Comparison of ENCODE assay signal across 16 cellular contexts in genomic region chr17:36652716-36653115, GRCh38.
"Had no signal": no experiment of that assay in that cellular context is flagged by ENCODE, and none has a peak within 500 bp of the region (broad histone marks: within the 10 kb centered on the region; RNA-seq: fewer than 3 reads in every experiment).

No MANE protein-coding gene starts in this region.

- H3K36me3 Mint-ChIP-seq: activated CD4-positive, alpha-beta memory T cell treated with anti-CD3 and anti-CD28 coated beads for 36 hours; natural killer cell; stimulated activated naive B cell treated with anti-CD40 and anti-IgM and Interleukin-4, amounts not matched to agents 10 μg/mL and 1 μg/mL and 100 μg/mL, for 72 hours had no signal

- ATAC-seq: activated naive CD8-positive, alpha-beta T cell treated with anti-CD3 and anti-CD28 coated beads, Interleukin-2, amount 50 U/mL, for 24 hours; left lobe of liver; natural killer cell; right lobe of liver; stimulated activated naive B cell treated with anti-CD40 and anti-IgM and Interleukin-4, amounts not matched to agents 10 μg/mL and 1 μg/mL and 100 μg/mL, for 72 hours had no signal

- H3K9me3 ChIP-seq: right lobe of liver, spleen had no signal

- DNase-seq: activated CD4-positive, alpha-beta memory T cell treated with anti-CD3 and anti-CD28 coated beads for 36 hours; activated CD4-positive, alpha-beta T cell treated with anti-CD3 and anti-CD28 coated beads for 1 hour; activated naive CD4-positive, alpha-beta T cell treated with Interleukin-2 at 50 U/mL for 16 hours; activated naive CD8-positive, alpha-beta T cell treated with anti-CD3 and anti-CD28 coated beads, Interleukin-2, amount 50 U/mL, for 24 hours; caudate nucleus; cortex of kidney; effector CD8-positive, alpha-beta T cell; glutamatergic neuron; natural killer cell; right lobe of liver; spleen; stimulated activated CD4-positive, alpha-beta T cell treated with anti-CD3 and anti-CD28 coated beads, Interleukin-1b, Interleukin-23, amount 100 ng/mL, for 48 hours; stimulated activated naive B cell treated with anti-CD40 and anti-IgM and Interleukin-4, amounts not matched to agents 10 μg/mL and 1 μg/mL and 100 μg/mL, for 72 hours; substantia nigra; SW 1271 had no signal

- H3K27ac Mint-ChIP-seq: activated CD4-positive, alpha-beta memory T cell treated with anti-CD3 and anti-CD28 coated beads for 36 hours; activated naive CD8-positive, alpha-beta T cell treated with anti-CD3 and anti-CD28 coated beads, Interleukin-2, amount 50 U/mL, for 24 hours; natural killer cell; stimulated activated naive B cell treated with anti-CD40 and anti-IgM and Interleukin-4, amounts not matched to agents 10 μg/mL and 1 μg/mL and 100 μg/mL, for 72 hours had no signal

- H3K4me3 ChIP-seq: right lobe of liver, spleen had no signal

- H3K36me3 ChIP-seq: right lobe of liver, spleen had no signal

- H3K9me3 Mint-ChIP-seq: activated CD4-positive, alpha-beta memory T cell treated with anti-CD3 and anti-CD28 coated beads for 36 hours; activated naive CD8-positive, alpha-beta T cell treated with anti-CD3 and anti-CD28 coated beads, Interleukin-2, amount 50 U/mL, for 24 hours; natural killer cell; stimulated activated naive B cell treated with anti-CD40 and anti-IgM and Interleukin-4, amounts not matched to agents 10 μg/mL and 1 μg/mL and 100 μg/mL, for 72 hours had no signal

- H3K4me3 Mint-ChIP-seq: activated CD4-positive, alpha-beta memory T cell treated with anti-CD3 and anti-CD28 coated beads for 36 hours; activated naive CD8-positive, alpha-beta T cell treated with anti-CD3 and anti-CD28 coated beads, Interleukin-2, amount 50 U/mL, for 24 hours; natural killer cell; stimulated activated naive B cell treated with anti-CD40 and anti-IgM and Interleukin-4, amounts not matched to agents 10 μg/mL and 1 μg/mL and 100 μg/mL, for 72 hours had no signal

- H3K4me1 ChIP-seq: right lobe of liver had no signal

- H3K27ac ChIP-seq: right lobe of liver, spleen had no signal
